21 cellular contexts compared by ENCODE assay signal in genomic region chr7:156347132-156347531, GRCh38.
A peak's percentile ranks its signal among the peaks of the same experiment; 100 is the strongest.
DNase-seq lines count a peak whose midpoint lies in the region; ATAC-seq and TF ChIP-seq lines count a peak whose summit lies in the region.
"Had no signal": no experiment of that assay in that cellular context is flagged by ENCODE, and none has a peak within 500 bp of the region (broad histone marks: within the 10 kb centered on the region; RNA-seq: fewer than 3 reads in every experiment).

No MANE protein-coding gene starts in this region.

- intact Hi-C loops in PC-3 (cut with micrococcal nuclease): no loop called here

- H3K4me1 ChIP-seq in PC-3 (ENCODE audit: insufficient read depth, low read length): no peaks in the 10 kb centered on the region
- H3K4me1 ChIP-seq in SK-N-SH (ENCODE audit: control insufficient read depth in 1 of 2, insufficient read depth in 2 of 2, low read depth in 1 of 2, low read length in 1 of 2): peaks cover 0 to 4% of the 10 kb centered on the region in 2 experiments; a peak in 1 of 4 replicates
- H3K4me1 ChIP-seq: BE2C had no signal

- no TSS peak for BruUV-seq in PC-3 (replicated peaks; lab: Mats Ljungman, UMichigan)

- no peaks in the 10 kb centered on the region for H3K36me3 ChIP-seq in PC-3 (ENCODE audit: low read depth, low read length)
- H3K36me3 ChIP-seq in SK-N-SH (replicated peaks in 1 of 2; ENCODE audit: control insufficient read depth in 1 of 2, insufficient read depth in 2 of 2, low read length in 1 of 2): no peaks in the 10 kb centered on the region
- H3K36me3 ChIP-seq: BE2C had no signal

- no peak overlapping the region for H3K27ac ChIP-seq in PC-3 (ENCODE audit: low read length)
- H3K27ac ChIP-seq in SK-N-SH (ENCODE audit: low read depth in 2 of 2, low read length in 1 of 2): no peak overlapping the region

- ATAC-seq in PC-3: no peak
- no peak for ATAC-seq in GM19351 (IDR thresholded peaks at IDR 0.05; ENCODE audit: unreplicated experiment)
- no peak for ATAC-seq in HG03095 (IDR thresholded peaks at IDR 0.05; ENCODE audit: unreplicated experiment)
- no peak for ATAC-seq in GM19397 (IDR thresholded peaks at IDR 0.05; ENCODE audit: unreplicated experiment)
- ATAC-seq in HG02885 (IDR thresholded peaks at IDR 0.05; ENCODE audit: poor library complexity, unreplicated experiment): no peak
- ATAC-seq: GM12878, GM23338, HepG2 had no signal

- peak overlapping the region; percentile 6; the same call in 1 of the 2 replicates for H3K4me2 ChIP-seq in PC-3 (ENCODE audit: low read length)
- H3K4me2 ChIP-seq in SK-N-SH: peak overlapping the region; percentile 85
- H3K4me2 ChIP-seq: GM23338 had no signal

- H3K9ac ChIP-seq in PC-3 (ENCODE audit: low read length) (no peak overlapping the region), SK-N-SH (0 out of 2 replicates have a peak overlapping the region, but pooled peaks have one; percentile 14)

- DNase-seq in PC-3: no peak
- DNase-seq in SK-N-SH: no peak
- DNase-seq in epithelial cell of esophagus (ENCODE audit: low read depth): peak; percentile 20
- DNase-seq: ACHN; BE2C; C1 segment of cervical spinal cord; CD4-positive, CD25-positive, alpha-beta regulatory T cell; CD8-positive, alpha-beta memory T cell; COR-L47; DMS 273 treated with DMSO at 0.1 percent for 48 hours; DMS53; DND-41; EL; HCEC 1CT had no signal

- H3K9me2 ChIP-seq in PC-3 (replicated peaks; ENCODE audit: low read length) (no peaks in the 10 kb centered on the region), SK-N-SH (no peaks in the 10 kb centered on the region)

- H3F3A ChIP-seq in PC-3 (ENCODE audit: low read length, unreplicated experiment) (no peaks in the 10 kb centered on the region), SK-N-SH (replicated peaks; ENCODE audit: insufficient read depth) (no peaks in the 10 kb centered on the region)

- TF ChIP-seq EP300 in SK-N-SH (IDR thresholded peaks at IDR 0.05; ENCODE audit: borderline replicate concordance in 1 of 2, low read depth in 1 of 2, low read length in 1 of 2): no peak

- POLR2A ChIA-PET in PC-3 (lab: Charles Lee; ENCODE audit: unreplicated experiment): no interaction called here
- POLR2A ChIA-PET in SK-N-SH (lab: Yijun Ruan, JAX): no interaction called here

- no peaks in the 10 kb centered on the region for H3K79me2 ChIP-seq in PC-3 (ENCODE audit: low read length)
- no peaks in the 10 kb centered on the region for H3K79me2 ChIP-seq in SK-N-SH (ENCODE audit: insufficient read depth)

- 29% methylated on average over 12 of the region's 12 CpGs for WGBS in SK-N-SH (ENCODE audit: low lambda C conversion rate)

- no peak for TF ChIP-seq RAD21 in SK-N-SH (IDR thresholded peaks at IDR 0.05; ENCODE audit: low read length)

- CTCF ChIA-PET in PC-3 (lab: Charles Lee): no interaction called here
- CTCF ChIA-PET in SK-N-SH (lab: Yijun Ruan, JAX): no interaction called here

- H3K4me3 ChIP-seq in PC-3 (ENCODE audit: low read length) (no peak overlapping the region), SK-N-SH (ENCODE audit: low read depth in 2 of 2, low read length in 1 of 2) (peak overlapping the region; percentile 42 to 56), epithelial cell of esophagus (ENCODE audit: low read length) (no peak overlapping the region)
- H3K4me3 ChIP-seq: GM12878, GM23338 had no signal

- no peaks in the 10 kb centered on the region for H3K9me3 ChIP-seq in PC-3 (ENCODE audit: low read length)
- H3K9me3 ChIP-seq in SK-N-SH: no peaks in the 10 kb centered on the region
- H3K9me3 ChIP-seq: BE2C had no signal

- no peak for TF ChIP-seq CTCF in PC-3 (conservative IDR thresholded peaks at IDR 0.05; ENCODE audit: low read depth, low read length)
- TF ChIP-seq CTCF in SK-N-SH (IDR thresholded peaks at IDR 0.05): no peak
- no peak for TF ChIP-seq CTCF in epithelial cell of esophagus (IDR thresholded peaks at IDR 0.05; ENCODE audit: insufficient read depth, low read depth, low read length, missing control alignments)

- H4K20me1 ChIP-seq in PC-3 (ENCODE audit: low read length) (no peaks in the 10 kb centered on the region), SK-N-SH (ENCODE audit: insufficient read depth) (no peaks in the 10 kb centered on the region)

- H3K27me3 ChIP-seq in PC-3 (ENCODE audit: low read length) (peaks cover 38% of the 10 kb centered on the region), SK-N-SH (ENCODE audit: insufficient read depth) (peaks cover 36% of the 10 kb centered on the region; the same call in 1 of the 2 replicates)

- no peak overlapping the region for H2AFZ ChIP-seq in PC-3 (ENCODE audit: low read length)
- H2AFZ ChIP-seq in SK-N-SH (ENCODE audit: low read depth): peak overlapping the region; percentile 87; the same call in 1 of the 2 replicates
- H2AFZ ChIP-seq: GM23338 had no signal

TF ChIP-seq in SK-N-SH, 30 proteins besides CTCF, POLR2A, EP300 and RAD21:
- TF ChIP-seq RFX5 (IDR thresholded peaks at IDR 0.05; ENCODE audit: low read length) (no peak), USF1 (IDR thresholded peaks at IDR 0.05; ENCODE audit: borderline replicate concordance, low read depth) (no peak), TEAD4 (IDR thresholded peaks at IDR 0.05; ENCODE audit: borderline replicate concordance, insufficient read depth) (no peak), TAF1 (IDR thresholded peaks at IDR 0.05; ENCODE audit: borderline replicate concordance, low read depth, low read length) (no peak), YY1 (IDR thresholded peaks at IDR 0.05; ENCODE audit: low read depth) (no peak), ZBTB33 (IDR thresholded peaks at IDR 0.05; ENCODE audit: borderline replicate concordance, low read depth) (no peak), RCOR1 (IDR thresholded peaks at IDR 0.05; ENCODE audit: low read length) (no peak), TCF12 (IDR thresholded peaks at IDR 0.05) (no peak), IRF3 (IDR thresholded peaks at IDR 0.05; ENCODE audit: low read depth, low read length) (no peak), GABPA (IDR thresholded peaks at IDR 0.05; ENCODE audit: low read depth) (no peak), GATA2 (CRISPR knock-in tag; IDR thresholded peaks at IDR 0.05) (no peak), FOSL2 (IDR thresholded peaks at IDR 0.05; ENCODE audit: borderline replicate concordance, low read depth) (no peak), CHD2 (IDR thresholded peaks at IDR 0.05; ENCODE audit: low read length, partially characterized antibody) (no peak)

Comparison
In these comparisons a context has a peak if more than half of its experiments do, and no peak if none do; other contexts are left out.
1. H3K4me3 ChIP-seq: peak in SK-N-SH (2 of 2); none in PC-3 (single experiment) and epithelial cell of esophagus (single experiment).